Comparison of ENCODE assay signal across 1 cellular context in the genomic region with DNA sequence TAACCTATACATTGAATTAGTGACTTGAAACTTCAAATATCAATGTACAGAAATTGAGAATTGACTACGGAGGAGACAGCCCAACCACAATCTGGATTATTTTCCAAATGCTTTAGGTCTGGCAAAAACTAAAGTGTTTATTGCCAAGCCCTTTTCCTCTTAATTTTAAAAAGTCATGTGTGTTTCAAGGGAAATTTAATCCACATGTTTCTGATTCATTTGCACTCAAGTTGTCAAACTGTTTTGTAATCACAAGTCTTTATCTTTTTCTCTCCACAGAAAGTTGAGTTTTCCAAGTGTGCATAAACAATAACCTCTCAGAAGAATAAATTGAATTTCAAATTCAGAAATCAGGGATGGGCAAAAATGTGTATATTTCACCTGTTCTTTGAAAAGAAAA.
TF ChIP-seq lines count a peak whose summit lies in the region.

No MANE protein-coding gene starts in this region.

TF ChIP-seq in WTC11, 78 proteins besides CTCF, POLR2A, EP300 and RAD21 (continued from another document):
- TF ChIP-seq, protein P1, sequence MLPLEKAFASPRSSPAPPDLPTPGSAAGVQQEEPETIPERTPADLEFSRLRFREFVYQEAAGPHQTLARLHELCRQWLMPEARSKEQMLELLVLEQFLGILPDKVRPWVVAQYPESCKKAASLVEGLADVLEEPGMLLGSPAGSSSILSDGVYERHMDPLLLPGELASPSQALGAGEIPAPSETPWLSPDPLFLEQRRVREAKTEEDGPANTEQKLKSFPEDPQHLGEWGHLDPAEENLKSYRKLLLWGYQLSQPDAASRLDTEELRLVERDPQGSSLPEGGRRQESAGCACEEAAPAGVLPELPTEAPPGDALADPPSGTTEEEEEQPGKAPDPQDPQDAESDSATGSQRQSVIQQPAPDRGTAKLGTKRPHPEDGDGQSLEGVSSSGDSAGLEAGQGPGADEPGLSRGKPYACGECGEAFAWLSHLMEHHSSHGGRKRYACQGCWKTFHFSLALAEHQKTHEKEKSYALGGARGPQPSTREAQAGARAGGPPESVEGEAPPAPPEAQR (CRISPR knock-in tag; IDR thresholded peaks at IDR 0.05) = no peak
- TF ChIP-seq JUN (CRISPR knock-in tag; IDR thresholded peaks at IDR 0.05) (no peak), NFATC4 (CRISPR knock-in tag; IDR thresholded peaks at IDR 0.05) (no peak), NFE2L1 (CRISPR knock-in tag; IDR thresholded peaks at IDR 0.05) (no peak), ZNF232 (CRISPR knock-in tag; IDR thresholded peaks at IDR 0.05) (no peak), FOXJ3 (CRISPR knock-in tag; IDR thresholded peaks at IDR 0.05; ENCODE audit: borderline replicate concordance) (no peak), ZNF219 (CRISPR knock-in tag; IDR thresholded peaks at IDR 0.05; ENCODE audit: borderline replicate concordance) (no peak)
- TF ChIP-seq, protein P2, sequence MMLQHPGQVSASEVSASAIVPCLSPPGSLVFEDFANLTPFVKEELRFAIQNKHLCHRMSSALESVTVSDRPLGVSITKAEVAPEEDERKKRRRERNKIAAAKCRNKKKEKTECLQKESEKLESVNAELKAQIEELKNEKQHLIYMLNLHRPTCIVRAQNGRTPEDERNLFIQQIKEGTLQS (CRISPR knock-in tag; conservative IDR thresholded peaks at IDR 0.05) = no peak
- TF ChIP-seq, protein P3, sequence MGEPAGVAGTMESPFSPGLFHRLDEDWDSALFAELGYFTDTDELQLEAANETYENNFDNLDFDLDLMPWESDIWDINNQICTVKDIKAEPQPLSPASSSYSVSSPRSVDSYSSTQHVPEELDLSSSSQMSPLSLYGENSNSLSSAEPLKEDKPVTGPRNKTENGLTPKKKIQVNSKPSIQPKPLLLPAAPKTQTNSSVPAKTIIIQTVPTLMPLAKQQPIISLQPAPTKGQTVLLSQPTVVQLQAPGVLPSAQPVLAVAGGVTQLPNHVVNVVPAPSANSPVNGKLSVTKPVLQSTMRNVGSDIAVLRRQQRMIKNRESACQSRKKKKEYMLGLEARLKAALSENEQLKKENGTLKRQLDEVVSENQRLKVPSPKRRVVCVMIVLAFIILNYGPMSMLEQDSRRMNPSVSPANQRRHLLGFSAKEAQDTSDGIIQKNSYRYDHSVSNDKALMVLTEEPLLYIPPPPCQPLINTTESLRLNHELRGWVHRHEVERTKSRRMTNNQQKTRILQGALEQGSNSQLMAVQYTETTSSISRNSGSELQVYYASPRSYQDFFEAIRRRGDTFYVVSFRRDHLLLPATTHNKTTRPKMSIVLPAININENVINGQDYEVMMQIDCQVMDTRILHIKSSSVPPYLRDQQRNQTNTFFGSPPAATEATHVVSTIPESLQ (CRISPR knock-in tag; IDR thresholded peaks at IDR 0.05) = no peak
